In genomic region chr21:29098156-29098555, GRCh38 we compare ENCODE assay signal across 29 cellular contexts. TPM values are rescaled to one million over a fixed set of nuclear protein-coding genes. Genes with fewer than 3 reads are reported as not detected.
DNase-seq lines count a peak whose midpoint lies in the region; ATAC-seq and TF ChIP-seq lines count a peak whose summit lies in the region.
"Had no signal": no experiment of that assay in that cellular context is flagged by ENCODE, and none has a peak within 500 bp of the region (broad histone marks: within the 10 kb centered on the region; RNA-seq: fewer than 3 reads in every experiment).

No MANE protein-coding gene starts in this region.

- H3K4me3 ChIP-seq in SK-N-SH (ENCODE audit: low read depth in 2 of 2, low read length in 1 of 2): no peak overlapping the region; a peak in 1 of 4 replicates
- H3K4me3 ChIP-seq in prostate gland: no peak overlapping the region
- H3K4me3 ChIP-seq: pancreas, SK-N-MC, thoracic aorta had no signal

- H4K20me1 ChIP-seq in SK-N-SH (ENCODE audit: insufficient read depth): no peaks in the 10 kb centered on the region

- H3K9ac ChIP-seq in SK-N-SH: no peak overlapping the region

- H3K79me2 ChIP-seq in SK-N-SH (ENCODE audit: insufficient read depth): no peaks in the 10 kb centered on the region

- peak overlapping the region; percentile 63; the same call in 1 of the 2 replicates for H2AFZ ChIP-seq in SK-N-SH (ENCODE audit: low read depth)

- TF ChIP-seq CTCF in SK-N-SH (IDR thresholded peaks at IDR 0.05) (no peak), prostate gland (IDR thresholded peaks at IDR 0.05) (no peak)

- WGBS in SK-N-SH (ENCODE audit: low lambda C conversion rate): 39% methylated on average over 2 of the region's 2 CpGs
- 72% methylated on average over 2 of the region's 2 CpGs for WGBS in prostate gland

- H3K4me2 ChIP-seq in SK-N-SH: no peak overlapping the region; the same call in 1 of the 2 replicates

- H3K9me3 ChIP-seq in SK-N-SH (no peaks in the 10 kb centered on the region), prostate gland (no peaks in the 10 kb centered on the region)
- H3K9me3 ChIP-seq: pancreas, thoracic aorta had no signal

- TF ChIP-seq POLR2A in prostate gland (IDR thresholded peaks at IDR 0.05): no peak

- H3K27me3 ChIP-seq in SK-N-SH (ENCODE audit: insufficient read depth): no peaks in the 10 kb centered on the region
- H3K27me3 ChIP-seq in prostate gland (replicated peaks; ENCODE audit: insufficient read depth): no peaks in the 10 kb centered on the region
- H3K27me3 ChIP-seq: pancreas had no signal

- H3K27ac ChIP-seq in SK-N-SH (ENCODE audit: low read depth in 2 of 2, low read length in 1 of 2): peak overlapping the region in 1 of 2 experiments; percentile 57; a peak in 3 of 4 replicates
- no peak overlapping the region for H3K27ac ChIP-seq in prostate gland
- H3K27ac ChIP-seq: pancreas, SK-N-MC, thoracic aorta, VCaP had no signal

- TF ChIP-seq RAD21 in SK-N-SH (IDR thresholded peaks at IDR 0.05; ENCODE audit: low read length): no peak

- H3K36me3 ChIP-seq in SK-N-SH (replicated peaks in 1 of 2; ENCODE audit: control insufficient read depth in 1 of 2, insufficient read depth in 2 of 2, low read length in 1 of 2) (no peaks in the 10 kb centered on the region), prostate gland (no peaks in the 10 kb centered on the region)
- H3K36me3 ChIP-seq: thoracic aorta had no signal

- DNase-seq in SIG-M5 treated with dmso at 0.1 percent for 504 hours (lab: John Stamatoyannopoulos, UW; ENCODE audit: unreplicated experiment): peak; percentile 73
- no peak for DNase-seq in SIG-M5 (lab: John Stamatoyannopoulos, UW)
- DNase-seq in SK-N-SH: no peak
- peak; percentile 55 for DNase-seq in hepatic stellate cell (ENCODE audit: low spot score)
- peak; percentile 56 for DNase-seq in superior temporal gyrus (ENCODE audit: extremely low spot score)
- DNase-seq in cerebellar cortex (ENCODE audit: low spot score): no peak
- no peak for DNase-seq in prostate gland (ENCODE audit: low spot score)
- DNase-seq: 8988T; activated CD4-positive, alpha-beta T cell treated with anti-CD3 and anti-CD28 coated beads for 48 hours; activated effector memory CD4-positive, alpha-beta T cell treated with anti-CD3 and anti-CD28 coated beads, Interleukin-2, amount 50 U/mL, for 16 hours; activated T-cell treated with anti-CD3 and anti-CD28 coated beads, Interleukin-2, amount 50 U/mL, for 1 hour; Calu3; DMS79; GDM1; GOT3; HFFc6; immature natural killer cell; left colon; NCI-H146; NCI-H446 treated with DMSO at 0.1 percent for 48 hours; nephron progenitor cell; pancreas; stimulated activated CD4-positive, alpha-beta T cell treated with anti-CD3 and anti-CD28 coated beads, Interleukin-2, amount 100 ng/mL, for 24 hours; stimulated activated naive CD8-positive, alpha-beta T cell treated with anti-CD3 and anti-CD28 coated beads, Interleukin-15, Interleukin-2, amounts not matched to agents 100 U/mL and 50 U/mL, for 24 hours; T-helper 2 cell had no signal

- no peaks in the 10 kb centered on the region for H3F3A ChIP-seq in SK-N-SH (replicated peaks; ENCODE audit: insufficient read depth)

- intact Hi-C loops in prostate gland (cut with DNase I): no loop called here

- no peak for TF ChIP-seq EP300 in SK-N-SH (IDR thresholded peaks at IDR 0.05; ENCODE audit: borderline replicate concordance in 1 of 2, low read depth in 1 of 2, low read length in 1 of 2)

- CTCF ChIA-PET in SK-N-SH (lab: Yijun Ruan, JAX): interaction anchor here (1.0 to 1.8 kb wide), 3 partner anchors 10 to 268 kb away, joined by 3 to 5 read pairs (median 3); no protein-coding TSS in a partner anchor

- POLR2A ChIA-PET in SK-N-SH (lab: Yijun Ruan, JAX): interaction anchor here (0.5 kb wide), 1 partner anchor 80 kb away, joined by 3 read pairs; no protein-coding TSS in a partner anchor

- H3K9me2 ChIP-seq in SK-N-SH: no peaks in the 10 kb centered on the region

- H3K4me1 ChIP-seq in SK-N-SH (ENCODE audit: control insufficient read depth in 1 of 2, insufficient read depth in 2 of 2, low read depth in 1 of 2, low read length in 1 of 2) (no peaks in the 10 kb centered on the region), prostate gland (replicated peaks) (no peaks in the 10 kb centered on the region)

- no peak for ATAC-seq in HG03175 (IDR thresholded peaks at IDR 0.05; ENCODE audit: unreplicated experiment)
- ATAC-seq: pancreas; stimulated activated naive CD8-positive, alpha-beta T cell treated with anti-CD3 and anti-CD28 coated beads, Interleukin-15, Interleukin-2, amounts not matched to agents 100 U/mL and 50 U/mL, for 24 hours had no signal

TF ChIP-seq in SK-N-SH, 30 proteins besides CTCF, POLR2A, EP300 and RAD21:
- TF ChIP-seq SMC3 (IDR thresholded peaks at IDR 0.05; ENCODE audit: low read depth, low read length) (no peak), MXI1 (IDR thresholded peaks at IDR 0.05; ENCODE audit: low read depth, low read length) (no peak), FOXJ3 (CRISPR knock-in tag; IDR thresholded peaks at IDR 0.05) (no peak), PBX3 (IDR thresholded peaks at IDR 0.05) (peak; percentile 39), TAF1 (IDR thresholded peaks at IDR 0.05; ENCODE audit: borderline replicate concordance, low read depth, low read length) (no peak), RXRA (IDR thresholded peaks at IDR 0.05; ENCODE audit: borderline replicate concordance, low read depth) (no peak), USF1 (IDR thresholded peaks at IDR 0.05; ENCODE audit: borderline replicate concordance, low read depth) (no peak), FOSL2 (IDR thresholded peaks at IDR 0.05; ENCODE audit: borderline replicate concordance, low read depth) (no peak), ELF1 (IDR thresholded peaks at IDR 0.05) (no peak), TCF12 (IDR thresholded peaks at IDR 0.05) (peak; percentile 79), GABPA (IDR thresholded peaks at IDR 0.05; ENCODE audit: low read depth) (no peak), JUND (IDR thresholded peaks at IDR 0.05) (peak; percentile 35; the same call in 1 of the 2 replicates), IRF3 (IDR thresholded peaks at IDR 0.05; ENCODE audit: low read depth, low read length) (no peak)

RNA-seq across cellular contexts. Expression of gene CCT8, which starts 24.7 kb away (rescaled TPM):
- 102 and 105 TPM in 2 replicates for polyA plus RNA-seq in SK-N-SH (2012; rRNA removed)
- 150 and 189 TPM in 2 replicates for polyA plus RNA-seq in SK-N-SH (2012; cell fraction: cytosol; rRNA removed)
- polyA plus RNA-seq in SK-N-SH (2012; cell fraction: nucleus; rRNA removed): 45.9 and 84.7 TPM in 2 replicates
- total RNA-seq in prostate gland: 100 to 1,000 TPM; 101 to 105 TPM

RNA-seq across cellular contexts. Expression of gene MAP3K7CL, which starts 32.3 kb away (rescaled TPM):
- 2.3 and 5.2 TPM in 2 replicates for polyA plus RNA-seq in SK-N-SH (2012; rRNA removed)
- 4.1 and 5.1 TPM in 2 replicates for polyA plus RNA-seq in SK-N-SH (2012; cell fraction: cytosol; rRNA removed)
- polyA plus RNA-seq in SK-N-SH (2012; cell fraction: nucleus; rRNA removed): 1.3 and 2.0 TPM in 2 replicates
- 10 to 100 TPM in 1 of 2 donors, 1 to 10 TPM in 1; 8.7 to 13.2 TPM for total RNA-seq in prostate gland

Comparison
In these comparisons a context has a peak if more than half of its experiments do, and no peak if none do; other contexts are left out.
1. DNase-seq: peak in SIG-M5 treated with dmso at 0.1 percent for 504 hours (single experiment), hepatic stellate cell (single experiment) and superior temporal gyrus (single experiment); none in SIG-M5 (single experiment), SK-N-SH (single experiment), cerebellar cortex (single experiment) and prostate gland (single experiment).